In genomic region chr11:111555255-111555654, GRCh38 we compare ENCODE assay signal across 22 cellular contexts. TPM values are rescaled to one million over a fixed set of nuclear protein-coding genes. Genes with fewer than 3 reads are reported as not detected.
DNase-seq lines count a peak whose midpoint lies in the region; FAIRE-seq and TF ChIP-seq lines count a peak whose summit lies in the region.
"Had no signal": no experiment of that assay in that cellular context is flagged by ENCODE, and none has a peak within 500 bp of the region (broad histone marks: within the 10 kb centered on the region; RNA-seq: fewer than 3 reads in every experiment).

No MANE protein-coding gene starts in this region.

- FAIRE-seq in GM12891 (lab: Jason Lieb, UNC): no peak
- FAIRE-seq: urothelium cell line had no signal

- peak; percentile 85 for DNase-seq in EH (ENCODE audit: low read depth)
- peak; percentile 51 for DNase-seq in RWPE1 (ENCODE audit: low spot score)
- peak; percentile 94 for DNase-seq in epithelial cell of esophagus (ENCODE audit: low read depth)
- peak; percentile 68 for DNase-seq in non-pigmented ciliary epithelial cell (ENCODE audit: low read depth)
- DNase-seq in activated effector memory CD4-positive, alpha-beta T cell treated with anti-CD3 and anti-CD28 coated beads, Interleukin-2, amount 50 U/mL, for 16 hours: no peak
- DNase-seq in NCI-H146 (lab: John Stamatoyannopoulos, UW): no peak
- no peak for DNase-seq in GM12891 (ENCODE audit: insufficient read length, low spot score)
- no peak for DNase-seq in NOMO-1 (lab: John Stamatoyannopoulos, UW; ENCODE audit: unreplicated experiment in 2 of 2)
- DNase-seq: activated CD4-positive, alpha-beta T cell treated with anti-CD3 and anti-CD28 coated beads, Interleukin-2, amount 50 U/mL, for 4 hours; activated naive CD4-positive, alpha-beta T cell treated with anti-CD3 and anti-CD28 coated beads, Interleukin-2, amount 50 U/mL, for 16 hours; activated T-cell treated with anti-CD3 and anti-CD28 coated beads, Interleukin-2, amount 50 U/mL, for 1 hour; DND-41; effector CD4-positive, alpha-beta T cell; foreskin melanocyte; mucosa of descending colon; NCI-H2029 treated with DMSO at 0.1 percent for 48 hours; Peyer's patch; right lobe of liver; stimulated activated CD4-positive, alpha-beta T cell treated with anti-CD3 and anti-CD28 coated beads, Interleukin-2, amount 100 ng/mL, for 24 hours had no signal

- CTCF ChIA-PET in RWPE1 (lab: Yijun Ruan, JAX): interaction anchor here (0.6 to 1.5 kb wide), 3 partner anchors 15 to 134 kb away, joined by 3 to 7 read pairs (median 3); partner anchors contain the start of gene LAYN

- POLR2A ChIA-PET in RWPE1 (lab: Yijun Ruan, JAX; ENCODE audit: low non-redundant PET): no interaction called here

- no peak for TF ChIP-seq POLR2A in GM12891 (IDR thresholded peaks at IDR 0.05; ENCODE audit: low read depth, low read length)

- no peak overlapping the region for H3K27ac ChIP-seq in RWPE1
- H3K27ac ChIP-seq: cardiac muscle cell, neutrophil, Peyer's patch, right lobe of liver had no signal

- TF ChIP-seq CTCF in RWPE1 (conservative IDR thresholded peaks at IDR 0.05; ENCODE audit: low read depth): no peak
- TF ChIP-seq CTCF in epithelial cell of esophagus (IDR thresholded peaks at IDR 0.05; ENCODE audit: insufficient read depth, low read depth, low read length, missing control alignments): no peak

- H3K4me3 ChIP-seq in epithelial cell of esophagus (ENCODE audit: low read length): no peak overlapping the region
- H3K4me3 ChIP-seq: cardiac muscle cell, mucosa of descending colon, Peyer's patch, right lobe of liver had no signal

TF ChIP-seq in GM12891, 5 proteins besides CTCF, POLR2A, EP300 and RAD21:
- no peak for TF ChIP-seq SPI1 (IDR thresholded peaks at IDR 0.05; ENCODE audit: low read depth, low read length)
- no peak for TF ChIP-seq POU2F2 (IDR thresholded peaks at IDR 0.05; ENCODE audit: low read depth, low read length)
- TF ChIP-seq TAF1 (IDR thresholded peaks at IDR 0.05; ENCODE audit: low read depth, low read length): no peak
- no peak for TF ChIP-seq POLR2AphosphoS5 (IDR thresholded peaks at IDR 0.05; ENCODE audit: low read depth, low read length)
- no peak for TF ChIP-seq PAX5 (IDR thresholded peaks at IDR 0.05; ENCODE audit: insufficient read depth, low read length, severe bottlenecking)

RNA-seq across cellular contexts. Expression of gene LAYN, which starts 14.7 kb away (rescaled TPM):
- 0.60 TPM for polyA plus RNA-seq in GM12891 (2012; ENCODE audit: low read depth, missing spikeins)

RNA-seq across cellular contexts. Expression of gene HOATZ, which starts 40.7 kb away (rescaled TPM):
- polyA plus RNA-seq in GM12891 (2012; ENCODE audit: low read depth, missing spikeins): not detected
- polyA plus RNA-seq: cardiac muscle cell had no signal

RNA-seq across cellular contexts. Expression of gene BTG4, which starts 43.1 kb away (rescaled TPM):
- not detected for polyA plus RNA-seq in GM12891 (2012; ENCODE audit: low read depth, missing spikeins)
- polyA plus RNA-seq: cardiac muscle cell had no signal

RNA-seq across cellular contexts. Expression of gene SIK2, which starts 47.0 kb away (rescaled TPM):
- polyA plus RNA-seq in GM12891 (2012; ENCODE audit: low read depth, missing spikeins): 3.7 TPM

Comparison
In these comparisons a context has a peak if more than half of its experiments do, and no peak if none do; other contexts are left out.
1. DNase-seq: peak in EH (single experiment), RWPE1 (single experiment), epithelial cell of esophagus (single experiment) and non-pigmented ciliary epithelial cell (single experiment); none in activated effector memory CD4-positive, alpha-beta T cell treated with anti-CD3 and anti-CD28 coated beads, Interleukin-2, amount 50 U/mL, for 16 hours (single experiment), NCI-H146 (single experiment), GM12891 (single experiment) and NOMO-1 (0 of 2).